In the genomic region with DNA sequence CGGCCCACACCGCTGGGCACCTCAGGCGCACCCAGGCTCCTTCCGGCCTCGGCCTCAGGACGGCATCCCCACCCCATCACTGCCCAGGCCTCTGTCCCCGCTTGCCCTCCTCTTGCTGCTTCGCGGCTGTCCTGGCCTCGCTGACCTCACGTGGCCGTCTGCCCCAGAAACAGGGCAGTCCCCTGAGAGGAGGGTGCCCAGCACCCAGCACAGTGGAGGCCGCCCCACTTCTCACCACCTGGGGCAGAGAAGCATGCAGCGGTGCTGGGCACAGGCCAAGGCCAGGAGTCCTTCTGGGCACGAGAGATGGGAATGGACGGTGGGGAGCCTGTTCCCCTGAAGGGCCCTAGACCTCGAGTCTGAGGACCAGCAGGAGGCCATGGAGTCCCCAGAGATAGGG, we compare ENCODE assay signal across 21 cellular contexts. TPM values are rescaled to one million over a fixed set of nuclear protein-coding genes. Genes with fewer than 3 reads are reported as not detected.
A peak's percentile ranks its signal among the peaks of the same experiment; 100 is the strongest.
DNase-seq lines count a peak whose midpoint lies in the region; ATAC-seq and TF ChIP-seq lines count a peak whose summit lies in the region.
"Had no signal": no experiment of that assay in that cellular context is flagged by ENCODE, and none has a peak within 500 bp of the region (broad histone marks: within the 10 kb centered on the region; RNA-seq: fewer than 3 reads in every experiment).

No MANE protein-coding gene starts in this region.

- no peak for TF ChIP-seq CTCF in gastroesophageal sphincter (IDR thresholded peaks at IDR 0.05)

- TF ChIP-seq EP300 in gastroesophageal sphincter (IDR thresholded peaks at IDR 0.05): no peak

- no peak overlapping the region for H2BK120ac ChIP-seq in neuronal stem cell (ENCODE audit: low read depth, low read length)

- H3K27ac ChIP-seq in gastroesophageal sphincter (no peak overlapping the region), neuronal stem cell (replicated peaks; ENCODE audit: low read length) (no peak overlapping the region)
- H3K27ac ChIP-seq: BLaER1 treated with 17β-estradiol and CSF1 and Interleukin-3, amounts not matched to agents 10 nM and 100 nM; HL-60 had no signal

- peak overlapping the region; percentile 75 for H2BK5ac ChIP-seq in neuronal stem cell (ENCODE audit: low read length)

- H4K91ac ChIP-seq in neuronal stem cell (ENCODE audit: low read depth, low read length, poor library complexity): no peak overlapping the region

- WGBS in gastroesophageal sphincter (ENCODE audit: low coverage in 1 of 2), 2 donors: 90% methylated on average over 6 of the region's 17 CpGs; no CpG with 5 or more reads in 1 of the 2 donors
- WGBS in neuronal stem cell (ENCODE audit: extremely low coverage in 2 of 2, insufficient read length in 2 of 2, insufficient replicate concordance in 1 of 2), 2 donors: no CpG with 5 or more reads among the region's 17 CpGs

- no peak overlapping the region for H3K4me3 ChIP-seq in gastroesophageal sphincter
- H3K4me3 ChIP-seq in neuronal stem cell (ENCODE audit: low read length in 2 of 2): no peak overlapping the region
- H3K4me3 ChIP-seq: BLaER1 treated with 17β-estradiol and CSF1 and Interleukin-3, amounts not matched to agents 10 nM and 100 nM had no signal

- no peak overlapping the region for H3K4me2 ChIP-seq in neuronal stem cell (ENCODE audit: insufficient read depth, low read length, poor library complexity, severe bottlenecking)
- H3K4me2 ChIP-seq: BLaER1 treated with 17β-estradiol and CSF1 and Interleukin-3, amounts not matched to agents 10 nM and 100 nM had no signal

- H3K4ac ChIP-seq in neuronal stem cell (ENCODE audit: low read length): no peak overlapping the region

- H2BK15ac ChIP-seq in neuronal stem cell (ENCODE audit: low read length): no peak overlapping the region

- peaks cover 0 to 15% (median 0%) of the 10 kb centered on the region in 3 donors for H3K4me1 ChIP-seq in gastroesophageal sphincter
- no peaks in the 10 kb centered on the region for H3K4me1 ChIP-seq in neuronal stem cell (ENCODE audit: control insufficient read depth in 2 of 2, insufficient read depth in 1 of 2, low read depth in 1 of 2, low read length in 2 of 2)

- H2BK12ac ChIP-seq in neuronal stem cell (ENCODE audit: low read length): no peak overlapping the region

- no peak overlapping the region for H3K14ac ChIP-seq in neuronal stem cell (ENCODE audit: low read length)

- no peak for TF ChIP-seq POLR2A in gastroesophageal sphincter (IDR thresholded peaks at IDR 0.05)

- ATAC-seq in gastroesophageal sphincter: peak; percentile 15
- ATAC-seq: CD8-positive, alpha-beta T cell had no signal

- peaks cover 0 to 97% of the 10 kb centered on the region in 2 donors for H3K36me3 ChIP-seq in gastroesophageal sphincter
- peaks cover 15 to 65% of the 10 kb centered on the region in 2 donors for H3K36me3 ChIP-seq in neuronal stem cell (replicated peaks in 1 of 2; ENCODE audit: control insufficient read depth in 2 of 2, insufficient read depth in 2 of 2, low read length in 2 of 2)

- no peak overlapping the region for H2AK5ac ChIP-seq in neuronal stem cell (ENCODE audit: low read depth, low read length)

- H3K27me3 ChIP-seq in gastroesophageal sphincter (no peaks in the 10 kb centered on the region), neuronal stem cell (ENCODE audit: control insufficient read depth in 3 of 3, insufficient read depth in 3 of 3, low read depth in 1 of 3, low read length in 3 of 3) (no peaks in the 10 kb centered on the region)
- H3K27me3 ChIP-seq: BLaER1 treated with 17β-estradiol and CSF1 and Interleukin-3, amounts not matched to agents 10 nM and 100 nM had no signal

- H3K9ac ChIP-seq in neuronal stem cell (ENCODE audit: low read depth, low read length, poor library complexity): no peak overlapping the region

- no peak overlapping the region for H2AFZ ChIP-seq in neuronal stem cell (ENCODE audit: low read length)

- H3K23ac ChIP-seq in neuronal stem cell (ENCODE audit: low read depth, low read length, poor library complexity): no peak overlapping the region

- H3K18ac ChIP-seq in neuronal stem cell (ENCODE audit: low read length): no peak overlapping the region

- H3K9me3 ChIP-seq in gastroesophageal sphincter (no peaks in the 10 kb centered on the region), neuronal stem cell (replicated peaks in 1 of 2; ENCODE audit: control insufficient read depth in 2 of 2, insufficient read depth in 1 of 2, low read depth in 1 of 2, low read length in 2 of 2) (no peaks in the 10 kb centered on the region)
- H3K9me3 ChIP-seq: BLaER1 treated with 17β-estradiol and CSF1 and Interleukin-3, amounts not matched to agents 10 nM and 100 nM had no signal

- H3K79me1 ChIP-seq in neuronal stem cell (ENCODE audit: low read depth, low read length): peaks cover 13% of the 10 kb centered on the region

- DNase-seq in neuronal stem cell (ENCODE audit: low spot score) (no peak), HK-2 (ENCODE audit: unreplicated experiment) (no peak)
- no peak for DNase-seq in stimulated activated CD4-positive, alpha-beta T cell treated with anti-CD3 and anti-CD28 coated beads, Interleukin-2, amount 100 ng/mL, for 24 hours
- DNase-seq: Calu3; CD8-positive, alpha-beta T cell; GF-D8; H9; IMR-90; Karpas-422; NCI-H1417 treated with DMSO at 0.1 percent for 48 hours; NCI-H187 treated with DMSO at 0.1 percent for 48 hours; NCI-H226; NCI-H524; NCI-H82; OCI-M1; RPMI8226 had no signal

- H4K8ac ChIP-seq in neuronal stem cell (ENCODE audit: low read depth, low read length): peak overlapping the region; percentile 65

RNA-seq across cellular contexts. Expression of a gene that starts 8.9 kb away (rescaled TPM):
- total RNA-seq in gastroesophageal sphincter: 100 to 1,000 TPM; 124 to 245 (median 175) TPM
- 45.7 TPM for polyA plus RNA-seq in neuronal stem cell (2013, experiment 1 of 2)
- 44.7 TPM for polyA plus RNA-seq in neuronal stem cell (2013, experiment 2 of 2)

RNA-seq across cellular contexts. Expression of a gene that starts 9.3 kb away (rescaled TPM):
- total RNA-seq in gastroesophageal sphincter: 10 to 100 TPM; 22.9 to 44.0 (median 30.2) TPM
- 17.0 TPM for polyA plus RNA-seq in neuronal stem cell (2013, experiment 1 of 2)
- polyA plus RNA-seq in neuronal stem cell (2013, experiment 2 of 2): 16.9 TPM

RNA-seq across cellular contexts. Expression of a gene that starts 24.2 kb away (rescaled TPM):
- total RNA-seq in gastroesophageal sphincter: 1 to 10 TPM in 1 of 4 donors, under 1 TPM in 2, not detected in 1; 0.47 to 1.1 (median 0.67) TPM
- 0.06 TPM for polyA plus RNA-seq in neuronal stem cell (2013, experiment 1 of 2)
- polyA plus RNA-seq in neuronal stem cell (2013, experiment 2 of 2): 0.08 TPM
- total RNA-seq: Calu3, H9, HT1080, IMR-90, MCF 10A had no signal
- polyA plus RNA-seq: IMR-90 had no signal

RNA-seq across cellular contexts. Expression of a gene that starts 35.0 kb away (rescaled TPM):
- 10 to 100 TPM; 64.4 to 92.2 (median 80.6) TPM for total RNA-seq in gastroesophageal sphincter
- 52.2 TPM for polyA plus RNA-seq in neuronal stem cell (2013, experiment 1 of 2)
- polyA plus RNA-seq in neuronal stem cell (2013, experiment 2 of 2): 50.6 TPM

RNA-seq across cellular contexts. Expression of a gene that starts 35.3 kb away (rescaled TPM):
- total RNA-seq in gastroesophageal sphincter: 10 to 100 TPM; 52.4 to 81.1 (median 75.4) TPM
- polyA plus RNA-seq in neuronal stem cell (2013, experiment 1 of 2): 25.2 TPM
- polyA plus RNA-seq in neuronal stem cell (2013, experiment 2 of 2): 23.3 TPM
